ENCODE assay signal across 8 cellular contexts in the genomic region with DNA sequence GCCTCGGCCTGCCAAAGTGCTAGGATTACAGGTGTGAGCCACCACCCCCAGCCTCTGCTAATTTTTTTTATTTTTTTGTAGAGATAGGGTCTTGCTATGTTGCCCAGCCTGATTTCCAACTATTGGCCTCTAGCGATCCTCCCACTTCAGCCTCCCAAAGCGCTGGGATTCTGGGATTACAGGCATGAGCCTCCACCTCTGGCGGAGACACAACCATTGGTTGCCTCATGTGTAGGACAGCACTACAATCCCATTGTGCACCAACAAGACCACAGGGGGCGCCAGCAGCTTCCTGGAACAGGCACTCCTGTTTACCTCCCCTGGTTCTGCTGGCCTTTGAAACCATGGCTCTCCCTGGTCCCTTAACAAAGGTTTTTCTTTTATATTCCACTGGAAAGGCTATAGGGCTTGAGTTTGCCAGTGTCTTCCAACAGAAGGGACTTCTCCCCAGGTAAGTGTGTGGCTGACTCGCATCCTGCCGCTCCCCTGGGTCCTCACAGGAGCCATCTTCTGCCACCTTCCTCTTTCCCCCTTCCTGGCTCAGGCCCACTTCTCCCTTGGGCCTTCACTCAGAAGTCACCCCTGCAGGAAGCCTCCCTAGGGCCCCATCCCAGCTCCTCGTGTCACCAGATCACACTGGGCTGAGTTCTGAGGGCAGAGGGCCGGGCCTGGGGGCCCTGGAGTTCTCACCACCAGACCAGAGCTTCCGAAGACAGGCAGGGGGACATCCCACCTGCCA. TPM values are rescaled to one million over a fixed set of nuclear protein-coding genes. Genes with fewer than 3 reads are reported as not detected.
DNase-seq lines count a peak whose midpoint lies in the region; TF ChIP-seq lines count a peak whose summit lies in the region.

No MANE protein-coding gene starts in this region.

- peaks cover 8% of the 10 kb centered on the region for H3K4me1 Mint-ChIP-seq in type B pancreatic cell (ENCODE audit: unreplicated experiment)

- no peaks in the 10 kb centered on the region for H3K27me3 Mint-ChIP-seq in type B pancreatic cell

- peak overlapping the region; percentile 94 for H3K27ac Mint-ChIP-seq in type B pancreatic cell

- H3K4me3 Mint-ChIP-seq in type B pancreatic cell, result peak overlapping the region; percentile 54

- DNase-seq in NCI-H2171 treated with DMSO at 0.1 percent for 48 hours (lab: John Stamatoyannopoulos, UW), result peak; percentile 23
- no peak for DNase-seq in NCI-H2171 (lab: John Stamatoyannopoulos, UW)
- peak; percentile 80 for DNase-seq in NAMALWA (ENCODE audit: low spot score)
- peak in 3 of 5 experiments; percentile 15 to 70 (median 16) for DNase-seq in T-helper 2 cell
- peak; percentile 73 for DNase-seq in dermis blood vessel endothelial cell
- DNase-seq in midbrain (lab: John Stamatoyannopoulos, UW), result peak; percentile 58
- no peak for DNase-seq in type B pancreatic cell (ENCODE audit: extremely low spot score, unreplicated experiment)
- DNase-seq in cerebellar nuclear complex (lab: John Stamatoyannopoulos, UW), result no peak

- TF ChIP-seq CTCF in type B pancreatic cell (conservative IDR thresholded peaks at IDR 0.05), result peak; percentile 65

- no peaks in the 10 kb centered on the region for H3K9me3 Mint-ChIP-seq in type B pancreatic cell

- H3K36me3 Mint-ChIP-seq in type B pancreatic cell, result peaks cover 5% of the 10 kb centered on the region

RNA-seq across cellular contexts. Expression of gene TLDC2, which starts 39.2 kb away (rescaled TPM):
- total RNA-seq in dermis blood vessel endothelial cell (under 0.01 and 0.14 TPM in 2 replicates), type B pancreatic cell (ENCODE audit: low replicate concordance) (0.75 and 0.93 TPM in 2 replicates)

Comparison
In these comparisons a context has a peak if more than half of its experiments do, and no peak if none do; other contexts are left out.
1. DNase-seq: peak in NCI-H2171 treated with DMSO at 0.1 percent for 48 hours (single experiment), NAMALWA (single experiment), T-helper 2 cell (3 of 5), dermis blood vessel endothelial cell (single experiment) and midbrain (single experiment); none in NCI-H2171 (single experiment), type B pancreatic cell (single experiment) and cerebellar nuclear complex (0 of 2).